ENCODE assay signal across 8 cellular contexts in the genomic region with DNA sequence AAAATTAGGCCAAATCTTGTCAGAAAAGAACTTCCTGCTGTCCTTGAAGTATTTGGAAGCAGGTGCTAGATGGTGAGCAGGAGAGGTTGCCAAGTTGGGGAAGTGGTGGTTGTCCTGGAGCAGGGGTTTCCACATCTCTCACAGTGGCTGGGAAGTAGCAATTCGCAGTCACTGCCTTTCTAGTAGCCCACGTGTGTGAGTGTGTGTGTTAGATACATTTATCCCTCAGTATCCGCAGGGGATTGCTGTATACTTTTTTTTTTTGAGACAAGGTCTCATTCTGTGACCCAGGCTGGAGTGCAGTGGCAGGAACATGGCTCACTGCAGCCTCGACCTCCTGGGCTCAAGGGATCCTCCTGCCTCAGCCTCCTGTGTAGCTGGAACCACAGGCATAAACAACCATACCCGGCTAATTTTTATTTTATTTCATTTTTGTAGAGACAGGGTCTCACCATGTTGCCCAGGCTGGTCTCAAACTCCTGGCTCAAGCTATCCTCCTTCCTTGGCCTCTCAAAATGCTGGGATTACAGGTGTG. TPM values are rescaled to one million over a fixed set of nuclear protein-coding genes. Genes with fewer than 3 reads are reported as not detected.
DNase-seq lines count a peak whose midpoint lies in the region; ATAC-seq, FAIRE-seq and TF ChIP-seq lines count a peak whose summit lies in the region.

No MANE protein-coding gene starts in this region.

- intact Hi-C loops in naive thymus-derived CD4-positive, alpha-beta T cell (cut with micrococcal nuclease): loop anchor here (5.0 to 10.0 kb wide), 3 partner anchors 251 to 482 kb away; a partner anchor contains a TSS

- 24 to 28% methylated on average over 5 of the region's 5 CpGs for WGBS in esophagus, 2 donors

- H3K9me3 Mint-ChIP-seq in CD8-positive, alpha-beta memory T cell: no peaks in the 10 kb centered on the region
- no peaks in the 10 kb centered on the region for H3K9me3 Mint-ChIP-seq in naive thymus-derived CD4-positive, alpha-beta T cell

- peaks cover 0 to 12% (median 2%) of the 10 kb centered on the region in 3 donors for H3K36me3 Mint-ChIP-seq in CD8-positive, alpha-beta memory T cell
- peaks cover 0 to 2% (median 0%) of the 10 kb centered on the region in 5 donors for H3K36me3 Mint-ChIP-seq in naive thymus-derived CD4-positive, alpha-beta T cell

- H3K4me1 Mint-ChIP-seq in CD8-positive, alpha-beta memory T cell: peaks cover 18 to 26% (median 25%) of the 10 kb centered on the region in 3 donors
- peaks cover 14 to 31% (median 28%) of the 10 kb centered on the region in 7 donors for H3K4me1 Mint-ChIP-seq in naive thymus-derived CD4-positive, alpha-beta T cell

- no peak for ATAC-seq in naive thymus-derived CD4-positive, alpha-beta T cell
- no peak for ATAC-seq in GM19351 (IDR thresholded peaks at IDR 0.05; ENCODE audit: unreplicated experiment)

- H3K27ac Mint-ChIP-seq in CD8-positive, alpha-beta memory T cell: peak overlapping the region; percentile 74 to 97 (median 90)
- peak overlapping the region; percentile 87 to 98 (median 93) for H3K27ac Mint-ChIP-seq in naive thymus-derived CD4-positive, alpha-beta T cell

- H3K27me3 Mint-ChIP-seq in CD8-positive, alpha-beta memory T cell: no peaks in the 10 kb centered on the region
- no peaks in the 10 kb centered on the region for H3K27me3 Mint-ChIP-seq in naive thymus-derived CD4-positive, alpha-beta T cell

- no peaks in the 10 kb centered on the region for H3K36me3 ChIP-seq in CD8-positive, alpha-beta memory T cell (ENCODE audit: insufficient read depth, low read length)
- H3K36me3 ChIP-seq in esophagus (ENCODE audit: control insufficient read depth in 2 of 2, insufficient read depth in 2 of 2, low read length in 1 of 2): no peaks in the 10 kb centered on the region
- H3K36me3 ChIP-seq in naive thymus-derived CD4-positive, alpha-beta T cell (ENCODE audit: control insufficient read depth in 2 of 3, insufficient read depth in 3 of 3, low read length in 3 of 3): peaks cover 0 to 9% (median 0%) of the 10 kb centered on the region in 3 experiments

- POLR2A ChIA-PET in CD8-positive, alpha-beta memory T cell (lab: Charles Lee): interaction anchor here (0.6 to 1.6 kb wide), 2 partner anchors 64 to 178 kb away, joined by 4 to 10 read pairs; a partner anchor contains a TSS
- POLR2A ChIA-PET in HEK293T (lab: Yijun Ruan, JAX): interaction anchor here (1.0 to 4.6 kb wide), 22 partner anchors 10 to 344 kb away, joined by 3 to 36 read pairs (median 6); a partner anchor contains a TSS
- POLR2A ChIA-PET in naive thymus-derived CD4-positive, alpha-beta T cell (lab: Charles Lee): interaction anchor here (0.6 to 2.9 kb wide), 13 partner anchors 29 to 642 kb away, joined by 3 to 12 read pairs (median 3); a partner anchor contains a TSS

- peaks cover 12% of the 10 kb centered on the region for H3K4me1 ChIP-seq in CD8-positive, alpha-beta memory T cell (ENCODE audit: insufficient read depth, low read length)
- H3K4me1 ChIP-seq in esophagus (ENCODE audit: control insufficient read depth in 2 of 2, insufficient read depth in 2 of 2, low read length in 1 of 2): no peaks in the 10 kb centered on the region
- no peaks in the 10 kb centered on the region for H3K4me1 ChIP-seq in naive thymus-derived CD4-positive, alpha-beta T cell (ENCODE audit: control insufficient read depth in 2 of 2, insufficient read depth in 2 of 2, low read length in 2 of 2)

- no peak for FAIRE-seq in RCC 7860 (lab: Jason Lieb, UNC)

- H3K9me3 ChIP-seq in CD8-positive, alpha-beta memory T cell (ENCODE audit: low read length): no peaks in the 10 kb centered on the region
- H3K9me3 ChIP-seq in esophagus (ENCODE audit: control insufficient read depth in 2 of 2, insufficient read depth in 1 of 2, low read depth in 1 of 2, low read length in 1 of 2): no peaks in the 10 kb centered on the region
- no peaks in the 10 kb centered on the region for H3K9me3 ChIP-seq in naive thymus-derived CD4-positive, alpha-beta T cell (ENCODE audit: control insufficient read depth in 2 of 3, low read length in 3 of 3)

- H3K27me3 ChIP-seq in CD8-positive, alpha-beta memory T cell (ENCODE audit: insufficient read depth, low read length, poor library complexity, severe bottlenecking): no peaks in the 10 kb centered on the region
- H3K27me3 ChIP-seq in esophagus (ENCODE audit: control insufficient read depth in 1 of 2, insufficient read depth in 2 of 2, low read length in 2 of 2): no peaks in the 10 kb centered on the region
- H3K27me3 ChIP-seq in naive thymus-derived CD4-positive, alpha-beta T cell (ENCODE audit: control insufficient read depth in 2 of 2, insufficient read depth in 2 of 2, low read length in 2 of 2): no peaks in the 10 kb centered on the region

- peak overlapping the region; percentile 84 for H3K4me3 ChIP-seq in CD8-positive, alpha-beta memory T cell (ENCODE audit: low read length)
- peak overlapping the region; percentile 93 to 98 for H3K4me3 ChIP-seq in esophagus (ENCODE audit: low read depth in 1 of 2, low read length in 2 of 2)
- peak overlapping the region; percentile 84 for H3K4me3 ChIP-seq in naive thymus-derived CD4-positive, alpha-beta T cell (ENCODE audit: low read length)

- DNase-seq in CD8-positive, alpha-beta memory T cell: no peak
- peak; percentile 46 for DNase-seq in HEK293T (ENCODE audit: extremely low spot score)
- DNase-seq in SKM-1 (lab: John Stamatoyannopoulos, UW; ENCODE audit: unreplicated experiment): peak; percentile 64
- no peak for DNase-seq in naive thymus-derived CD4-positive, alpha-beta T cell
- DNase-seq in ecto neural progenitor cell (ENCODE audit: low spot score): no peak
- DNase-seq in RCC 7860 (ENCODE audit: low spot score): no peak

- peak overlapping the region; percentile 91 to 97 (median 94) for H3K4me3 Mint-ChIP-seq in CD8-positive, alpha-beta memory T cell
- peak overlapping the region; percentile 81 to 99 (median 97) for H3K4me3 Mint-ChIP-seq in naive thymus-derived CD4-positive, alpha-beta T cell

- peak overlapping the region; percentile 82 for H3K27ac ChIP-seq in CD8-positive, alpha-beta memory T cell (ENCODE audit: low read depth, low read length)
- peak overlapping the region; percentile 74 to 92 for H3K27ac ChIP-seq in esophagus (ENCODE audit: low read depth in 2 of 2, low read length in 1 of 2)
- peak overlapping the region; percentile 84 for H3K27ac ChIP-seq in naive thymus-derived CD4-positive, alpha-beta T cell (ENCODE audit: low read depth, low read length)

- CTCF ChIA-PET in CD8-positive, alpha-beta memory T cell (lab: Charles Lee): interaction anchor here (1.3 to 4.5 kb wide), 5 partner anchors 29 to 190 kb away, joined by 3 to 19 read pairs (median 4); a partner anchor contains a TSS
- CTCF ChIA-PET in HEK293T (lab: Yijun Ruan, JAX): interaction anchor here (0.6 to 1.0 kb wide), 4 partner anchors 10 to 180 kb away, joined by 3 to 4 read pairs (median 4); no protein-coding TSS in a partner anchor
- CTCF ChIA-PET in naive thymus-derived CD4-positive, alpha-beta T cell (lab: Charles Lee): interaction anchor here (1.1 to 1.7 kb wide), 4 partner anchors 178 to 182 kb away, joined by 4 to 5 read pairs (median 4); a partner anchor contains a TSS

TF ChIP-seq in HEK293T, 16 proteins besides CTCF, POLR2A, EP300 and RAD21:
- TF ChIP-seq, protein P1, sequence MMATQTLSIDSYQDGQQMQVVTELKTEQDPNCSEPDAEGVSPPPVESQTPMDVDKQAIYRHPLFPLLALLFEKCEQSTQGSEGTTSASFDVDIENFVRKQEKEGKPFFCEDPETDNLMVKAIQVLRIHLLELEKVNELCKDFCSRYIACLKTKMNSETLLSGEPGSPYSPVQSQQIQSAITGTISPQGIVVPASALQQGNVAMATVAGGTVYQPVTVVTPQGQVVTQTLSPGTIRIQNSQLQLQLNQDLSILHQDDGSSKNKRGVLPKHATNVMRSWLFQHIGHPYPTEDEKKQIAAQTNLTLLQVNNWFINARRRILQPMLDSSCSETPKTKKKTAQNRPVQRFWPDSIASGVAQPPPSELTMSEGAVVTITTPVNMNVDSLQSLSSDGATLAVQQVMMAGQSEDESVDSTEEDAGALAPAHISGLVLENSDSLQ (IDR thresholded peaks at IDR 0.05): no peak
- TF ChIP-seq FOXK2 (IDR thresholded peaks at IDR 0.05) (no peak), ELF4 (IDR thresholded peaks at IDR 0.05) (no peak), ARNT (IDR thresholded peaks at IDR 0.05) (no peak), L3MBTL2 (conservative IDR thresholded peaks at IDR 0.05) (no peak), FOXA1 (IDR thresholded peaks at IDR 0.05) (no peak), CTBP1 (IDR thresholded peaks at IDR 0.05; ENCODE audit: borderline replicate concordance) (no peak), SUZ12 (IDR thresholded peaks at IDR 0.05) (no peak), FOXM1 (IDR thresholded peaks at IDR 0.05; ENCODE audit: borderline replicate concordance) (no peak), ZNF384 (IDR thresholded peaks at IDR 0.05) (no peak), SP1 (IDR thresholded peaks at IDR 0.05) (no peak)
TF ChIP-seq in HEK293T: peak in this region for 0.

RNA-seq across cellular contexts. Expression of a gene that starts 0.8 kb away (rescaled TPM):
- total RNA-seq in CD8-positive, alpha-beta memory T cell: 10 to 100 TPM; 35.5 to 39.2 TPM
- polyA plus RNA-seq in CD8-positive, alpha-beta memory T cell: 12.8 TPM
- polyA plus RNA-seq in esophagus: 10 to 100 TPM; 19.1 to 25.9 TPM
- total RNA-seq in naive thymus-derived CD4-positive, alpha-beta T cell: 10 to 100 TPM; 11.7 to 31.3 (median 17.1) TPM
- polyA plus RNA-seq in naive thymus-derived CD4-positive, alpha-beta T cell: 10 to 100 TPM; 12.4 to 14.5 TPM

RNA-seq across cellular contexts. Expression of a gene that starts 28.8 kb away (rescaled TPM):
- 1 to 10 TPM in 1 of 2 experiments, under 1 TPM in 1; 0.74 to 1.1 TPM for total RNA-seq in CD8-positive, alpha-beta memory T cell
- polyA plus RNA-seq in CD8-positive, alpha-beta memory T cell: 0.16 TPM
- under 1 TPM; 0.24 to 0.41 TPM for polyA plus RNA-seq in esophagus
- 1 to 10 TPM in 2 of 5 experiments, under 1 TPM in 3; 0.35 to 9.5 (median 0.87) TPM for total RNA-seq in naive thymus-derived CD4-positive, alpha-beta T cell
- polyA plus RNA-seq in naive thymus-derived CD4-positive, alpha-beta T cell: under 1 TPM; 0.06 to 0.15 TPM

Comparison
In these comparisons a context has a peak if more than half of its experiments do, and no peak if none do; other contexts are left out.
1. DNase-seq: peak in HEK293T (single experiment) and SKM-1 (single experiment); none in CD8-positive, alpha-beta memory T cell (0 of 5), naive thymus-derived CD4-positive, alpha-beta T cell (0 of 9), ecto neural progenitor cell (single experiment) and RCC 7860 (single experiment).
2. Peak in every context shown above with its lines, with median percentiles within 50 percentile points of each other: H3K27ac ChIP-seq and H3K4me3 ChIP-seq.